Comparison of ENCODE assay signal across 17 cellular contexts in the genomic region with DNA sequence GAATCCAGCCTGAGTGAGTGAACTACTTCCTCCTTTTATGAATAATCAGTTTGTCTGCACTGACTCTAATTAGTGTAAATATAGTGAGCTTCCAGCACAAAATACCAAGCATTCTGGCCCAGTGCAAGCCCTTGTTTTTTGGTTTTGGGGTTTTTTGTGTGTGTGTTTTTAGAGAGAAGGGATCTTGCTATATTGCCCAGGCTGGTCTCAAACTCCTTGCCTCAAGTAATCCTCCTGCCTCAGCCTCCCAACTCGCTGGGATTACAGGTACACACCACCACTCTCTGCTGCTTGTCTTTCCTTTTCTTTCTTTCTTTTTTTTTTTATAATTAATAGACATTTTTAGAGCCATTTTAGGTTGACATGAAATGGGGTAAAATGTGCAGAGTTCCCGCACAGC.
"Had no signal": no experiment of that assay in that cellular context is flagged by ENCODE, and none has a peak within 500 bp of the region (broad histone marks: within the 10 kb centered on the region; RNA-seq: fewer than 3 reads in every experiment).

No MANE protein-coding gene starts in this region.

- H3K27me3 Mint-ChIP-seq: activated CD4-positive, alpha-beta T cell treated with anti-CD3 and anti-CD28 coated beads, Interleukin-2, amount 10 ng/mL, durations not matched to agents 7 days and 5 days had no signal

- H3K27ac Mint-ChIP-seq: activated CD4-positive, alpha-beta T cell treated with anti-CD3 and anti-CD28 coated beads, Interleukin-2, amount 10 ng/mL, durations not matched to agents 7 days and 5 days; activated naive CD8-positive, alpha-beta T cell treated with anti-CD3 and anti-CD28 coated beads for 36 hours; activated T-cell treated with anti-CD3 and anti-CD28 coated beads, Interleukin-2, amount 50 U/mL, for 72 hours; naive B cell; stimulated activated effector memory CD8-positive, alpha-beta T cell treated with anti-CD3 and anti-CD28 coated beads, Interleukin-12 subunit alpha, Interleukin-12 subunit beta, amount 100 ng/mL, for 72 hours had no signal

- H3K9me3 ChIP-seq: neutrophil had no signal

- ATAC-seq: activated T-cell treated with anti-CD3 and anti-CD28 coated beads, Interleukin-2, amount 50 U/mL, for 72 hours; foreskin keratinocyte; stimulated activated effector memory CD8-positive, alpha-beta T cell treated with anti-CD3 and anti-CD28 coated beads, Interleukin-12 subunit alpha, Interleukin-12 subunit beta, amount 100 ng/mL, for 72 hours had no signal

- H3K4me1 Mint-ChIP-seq: activated CD4-positive, alpha-beta T cell treated with anti-CD3 and anti-CD28 coated beads, Interleukin-2, amount 10 ng/mL, durations not matched to agents 7 days and 5 days; activated naive CD8-positive, alpha-beta T cell treated with anti-CD3 and anti-CD28 coated beads for 36 hours; naive B cell; stimulated activated effector memory CD8-positive, alpha-beta T cell treated with anti-CD3 and anti-CD28 coated beads, Interleukin-12 subunit alpha, Interleukin-12 subunit beta, amount 100 ng/mL, for 72 hours had no signal

- H3K27ac ChIP-seq: foreskin keratinocyte, neutrophil had no signal

- H3K36me3 ChIP-seq: neutrophil had no signal

- H3K9me3 Mint-ChIP-seq: activated CD4-positive, alpha-beta T cell treated with anti-CD3 and anti-CD28 coated beads, Interleukin-2, amount 10 ng/mL, durations not matched to agents 7 days and 5 days; activated naive CD8-positive, alpha-beta T cell treated with anti-CD3 and anti-CD28 coated beads for 36 hours; activated T-cell treated with anti-CD3 and anti-CD28 coated beads, Interleukin-2, amount 50 U/mL, for 72 hours; naive B cell; stimulated activated effector memory CD8-positive, alpha-beta T cell treated with anti-CD3 and anti-CD28 coated beads, Interleukin-12 subunit alpha, Interleukin-12 subunit beta, amount 100 ng/mL, for 72 hours had no signal

- H3K36me3 Mint-ChIP-seq: activated naive CD8-positive, alpha-beta T cell treated with anti-CD3 and anti-CD28 coated beads for 36 hours; naive B cell; stimulated activated effector memory CD8-positive, alpha-beta T cell treated with anti-CD3 and anti-CD28 coated beads, Interleukin-12 subunit alpha, Interleukin-12 subunit beta, amount 100 ng/mL, for 72 hours had no signal

- H3K9ac ChIP-seq: parathyroid adenoma had no signal

- H3K27me3 ChIP-seq: foreskin keratinocyte, neutrophil had no signal

- FAIRE-seq: urothelium cell line had no signal

- H3K79me2 ChIP-seq: parathyroid adenoma had no signal

- H3K4me3 Mint-ChIP-seq: activated CD4-positive, alpha-beta T cell treated with anti-CD3 and anti-CD28 coated beads, Interleukin-2, amount 10 ng/mL, durations not matched to agents 7 days and 5 days; activated naive CD8-positive, alpha-beta T cell treated with anti-CD3 and anti-CD28 coated beads for 36 hours; activated T-cell treated with anti-CD3 and anti-CD28 coated beads, Interleukin-2, amount 50 U/mL, for 72 hours; naive B cell; stimulated activated effector memory CD8-positive, alpha-beta T cell treated with anti-CD3 and anti-CD28 coated beads, Interleukin-12 subunit alpha, Interleukin-12 subunit beta, amount 100 ng/mL, for 72 hours had no signal

- H3K4me3 ChIP-seq: lung had no signal

- DNase-seq: activated CD4-positive, alpha-beta T cell treated with anti-CD3 and anti-CD28 coated beads, Interleukin-2, amount 10 ng/mL, durations not matched to agents 7 days and 5 days; activated CD4-positive, CD25-positive, alpha-beta regulatory T cell; activated CD8-positive, alpha-beta memory T cell treated with anti-CD3 and anti-CD28 coated beads, Interleukin-2, amount 50 U/mL, for 48 hours; activated naive CD8-positive, alpha-beta T cell treated with anti-CD3 and anti-CD28 coated beads for 36 hours; activated T-cell treated with anti-CD3 and anti-CD28 coated beads, Interleukin-2, amount 50 U/mL, for 72 hours; anterior cingulate cortex; effector memory CD4-positive, alpha-beta T cell; foreskin keratinocyte; glutamatergic neuron; naive B cell; stimulated activated CD4-positive, alpha-beta T cell treated with anti-CD3 and anti-CD28 coated beads, Interleukin-12 subunit alpha, Interleukin-12 subunit beta, amount 100 ng/mL, for 4 hours; T-helper 2 cell had no signal
